28 cellular contexts compared by ENCODE assay signal in the genomic region with DNA sequence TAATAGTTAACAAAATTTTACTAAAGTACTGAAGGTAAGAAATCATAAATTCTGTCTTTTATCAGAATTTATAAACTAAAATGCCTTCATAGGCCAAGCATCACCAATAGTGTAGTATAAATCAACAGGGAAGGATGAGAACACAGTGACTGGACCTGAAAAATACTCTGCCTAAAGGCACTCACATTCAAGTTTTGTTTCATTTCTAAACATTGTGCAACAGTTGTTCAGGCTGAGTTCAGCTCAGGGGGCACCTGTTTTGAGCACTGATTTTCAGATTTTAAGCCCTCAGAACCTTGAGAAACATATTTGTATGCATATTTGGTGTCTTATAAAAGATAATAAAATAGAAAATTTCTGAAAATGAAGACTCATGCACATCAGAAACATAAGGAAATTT.
"Had no signal": no experiment of that assay in that cellular context is flagged by ENCODE, and none has a peak within 500 bp of the region (broad histone marks: within the 10 kb centered on the region; RNA-seq: fewer than 3 reads in every experiment).

No MANE protein-coding gene starts in this region.

- ATAC-seq: activated CD4-positive, alpha-beta T cell treated with anti-CD3 and anti-CD28 coated beads for 36 hours; activated CD8-positive, alpha-beta memory T cell treated with anti-CD3 and anti-CD28 coated beads, Interleukin-2, amount 10 ng/mL, durations not matched to agents 7 days and 5 days; activated CD8-positive, alpha-beta T cell treated with anti-CD3 and anti-CD28 coated beads, Interleukin-2, amount 10 ng/mL, durations not matched to agents 7 days and 5 days; gastroesophageal sphincter; heart right ventricle had no signal

- H3K4me3 ChIP-seq: coronary artery, dorsolateral prefrontal cortex, esophagus muscularis mucosa, gastroesophageal sphincter, heart right ventricle had no signal

- DNase-seq: activated CD4-positive, alpha-beta memory T cell treated with anti-CD3 and anti-CD28 coated beads for 36 hours; activated CD4-positive, alpha-beta T cell treated with anti-CD3 and anti-CD28 coated beads for 36 hours; activated CD4-positive, alpha-beta T cell treated with anti-CD3 and anti-CD28 coated beads, Interleukin-2, amount 10 ng/mL, durations not matched to agents 24 days and 14 days; activated CD4-positive, CD25-positive, alpha-beta regulatory T cell; activated CD4-positive, CD25-positive, alpha-beta regulatory T cell treated with anti-CD3 and anti-CD28 coated beads, Interleukin-2, amount 50 U/mL, for 72 hours; activated CD8-positive, alpha-beta memory T cell treated with anti-CD3 and anti-CD28 coated beads, Interleukin-2, amount 10 ng/mL, durations not matched to agents 7 days and 5 days; activated CD8-positive, alpha-beta memory T cell treated with anti-CD3 and anti-CD28 coated beads, Interleukin-2, amount 50 U/mL, for 4 hours; activated CD8-positive, alpha-beta T cell treated with anti-CD3 and anti-CD28 coated beads, Interleukin-2, amount 10 ng/mL, durations not matched to agents 7 days and 5 days; activated effector memory CD4-positive, alpha-beta T cell treated with anti-CD3 and anti-CD28 coated beads, Interleukin-2, amount 50 U/mL, for 16 hours; activated naive CD4-positive, alpha-beta T cell treated with anti-CD3 and anti-CD28 coated beads for 36 hours; activated naive CD8-positive, alpha-beta T cell treated with anti-CD3 and anti-CD28 coated beads, Interleukin-2, amount 10 ng/mL, durations not matched to agents 7 days and 5 days; activated T-cell treated with anti-CD3 and anti-CD28 coated beads, Interleukin-2, amount 50 U/mL, for 1 hour; activated T-cell treated with anti-CD3 and anti-CD28 coated beads, Interleukin-2, amount 50 U/mL, for 48 hours; amniotic stem cell; anterior cingulate cortex; brain microvascular endothelial cell; dorsolateral prefrontal cortex; effector memory CD4-positive, alpha-beta T cell; endodermal cell; erythroblast; foreskin melanocyte; heart right ventricle; T-helper 2 cell had no signal

- H3K27ac ChIP-seq: brain microvascular endothelial cell, coronary artery, dorsolateral prefrontal cortex, esophagus muscularis mucosa, gastroesophageal sphincter, heart right ventricle had no signal

- H3K4me1 ChIP-seq: esophagus muscularis mucosa, gastroesophageal sphincter, heart right ventricle had no signal

- H3K9me3 ChIP-seq: esophagus muscularis mucosa, gastroesophageal sphincter, heart right ventricle had no signal

- FAIRE-seq: astrocyte, bronchial epithelial cell had no signal

- H3K27me3 ChIP-seq: brain microvascular endothelial cell, dorsolateral prefrontal cortex, esophagus muscularis mucosa, gastroesophageal sphincter, heart right ventricle had no signal
